18 cellular contexts compared by ENCODE assay signal in genomic region chr2:222521099-222521498, GRCh38.
DNase-seq lines count a peak whose midpoint lies in the region; ATAC-seq and TF ChIP-seq lines count a peak whose summit lies in the region.
"Had no signal": no experiment of that assay in that cellular context is flagged by ENCODE, and none has a peak within 500 bp of the region (broad histone marks: within the 10 kb centered on the region; RNA-seq: fewer than 3 reads in every experiment).

No MANE protein-coding gene starts in this region.

- H3K4me1 ChIP-seq in effector memory CD4-positive, alpha-beta T cell (ENCODE audit: control insufficient read depth, insufficient read depth, low read length, poor library complexity, severe bottlenecking), result no peaks in the 10 kb centered on the region
- no peaks in the 10 kb centered on the region for H3K4me1 ChIP-seq in spleen

- no peak for DNase-seq in effector memory CD4-positive, alpha-beta T cell
- DNase-seq in dorsolateral prefrontal cortex (no peak), HuH-7.5 (ENCODE audit: low spot score) (no peak), spleen (no peak)
- DNase-seq: activated CD8-positive, alpha-beta T cell treated with anti-CD3 and anti-CD28 coated beads, Interleukin-2, amount 10 ng/mL, durations not matched to agents 7 days and 5 days; activated naive CD4-positive, alpha-beta T cell treated with anti-CD3 and anti-CD28 coated beads, Interleukin-2, amount 50 U/mL, for 16 hours; caudate nucleus; EL; heart left ventricle; naive thymus-derived CD4-positive, alpha-beta T cell; NCI-H524 treated with DMSO at 0.1 percent for 48 hours; right cardiac atrium had no signal

- ATAC-seq in GM18867 (IDR thresholded peaks at IDR 0.05; ENCODE audit: unreplicated experiment) (peak; percentile 68), GM21381 (IDR thresholded peaks at IDR 0.05; ENCODE audit: unreplicated experiment) (peak; percentile 62), HG02884 (IDR thresholded peaks at IDR 0.05; ENCODE audit: unreplicated experiment) (peak; percentile 81), HG03457 (IDR thresholded peaks at IDR 0.05; ENCODE audit: unreplicated experiment) (peak; percentile 53)
- ATAC-seq: activated CD8-positive, alpha-beta T cell treated with anti-CD3 and anti-CD28 coated beads, Interleukin-2, amount 10 ng/mL, durations not matched to agents 7 days and 5 days; heart left ventricle; naive thymus-derived CD4-positive, alpha-beta T cell; right cardiac atrium had no signal

- 58 to 79% (median 69%) methylated on average over 3 of the region's 3 CpGs for WGBS in spleen, 5 donors

- H3K27me3 ChIP-seq in effector memory CD4-positive, alpha-beta T cell (replicated peaks; ENCODE audit: control insufficient read depth, insufficient read depth, low read length, poor library complexity, severe bottlenecking), result no peaks in the 10 kb centered on the region
- H3K27me3 ChIP-seq in dorsolateral prefrontal cortex (peaks cover 0 to 16% (median 0%) of the 10 kb centered on the region in 45 donors), spleen (replicated peaks in 1 of 7) (no peaks in the 10 kb centered on the region)
- H3K27me3 ChIP-seq: heart left ventricle, suprapubic skin had no signal

- no peak for TF ChIP-seq POLR2A in spleen (IDR thresholded peaks at IDR 0.05)

- TF ChIP-seq CTCF in dorsolateral prefrontal cortex (IDR thresholded peaks at IDR 0.05 in 54 of 56, conservative IDR thresholded peaks at IDR 0.05 in 2 of 56; ENCODE audit: low read depth in 1 of 56, partially characterized antibody in 56 of 56) (no peak), spleen (IDR thresholded peaks at IDR 0.05 in 8 of 11, conservative IDR thresholded peaks at IDR 0.05 in 3 of 11) (no peak)

- intact Hi-C loops in dorsolateral prefrontal cortex (cut with DNase I) (no loop called here), spleen (cut with DNase I; ENCODE audit: low total_unique reads) (no loop called here)

- H3K4me3 ChIP-seq in effector memory CD4-positive, alpha-beta T cell (ENCODE audit: insufficient read depth, low read depth, low read length, poor library complexity, severe bottlenecking), result no peak overlapping the region
- no peak overlapping the region for H3K4me3 ChIP-seq in dorsolateral prefrontal cortex
- no peak overlapping the region for H3K4me3 ChIP-seq in spleen
- H3K4me3 ChIP-seq: heart left ventricle, suprapubic skin had no signal

- H3K36me3 ChIP-seq in effector memory CD4-positive, alpha-beta T cell (ENCODE audit: control insufficient read depth, insufficient read depth, low read length), result peaks cover 5% of the 10 kb centered on the region
- H3K36me3 ChIP-seq in spleen, result no peaks in the 10 kb centered on the region
- H3K36me3 ChIP-seq: heart left ventricle, suprapubic skin had no signal

- H3K9me3 ChIP-seq in effector memory CD4-positive, alpha-beta T cell (ENCODE audit: control insufficient read depth, low read length), result no peaks in the 10 kb centered on the region
- no peaks in the 10 kb centered on the region for H3K9me3 ChIP-seq in spleen
- H3K9me3 ChIP-seq: suprapubic skin had no signal

- H3K27ac ChIP-seq in effector memory CD4-positive, alpha-beta T cell (ENCODE audit: insufficient read depth, low read length, poor library complexity, severe bottlenecking), result no peak overlapping the region
- H3K27ac ChIP-seq in dorsolateral prefrontal cortex (no peak overlapping the region), spleen (no peak overlapping the region)
- H3K27ac ChIP-seq: epithelial cell of prostate, heart left ventricle, suprapubic skin had no signal
